In genomic region chr3:72847282-72847681, GRCh38 we compare ENCODE assay signal across 8 cellular contexts. TPM values are rescaled to one million over a fixed set of nuclear protein-coding genes. Genes with fewer than 3 reads are reported as not detected.
DNase-seq lines count a peak whose midpoint lies in the region; ATAC-seq and TF ChIP-seq lines count a peak whose summit lies in the region.

No MANE protein-coding gene starts in this region.

- peaks cover 17% of the 10 kb centered on the region for H3K4me1 Mint-ChIP-seq in progenitor cell of endocrine pancreas (ENCODE audit: low read depth)

- H3K4me3 Mint-ChIP-seq in progenitor cell of endocrine pancreas (ENCODE audit: low read depth), result peak overlapping the region; percentile 89

- CTCF ChIA-PET in PC-9 (lab: Charles Lee), result no interaction called here

- BruUV-seq in PC-9 (replicated peaks; lab: Mats Ljungman, UMichigan), result no TSS peak

- no peak for DNase-seq in GM06990 (ENCODE audit: extremely low read depth, insufficient read length)
- DNase-seq in PC-9, result no peak
- DNase-seq in epithelial cell of proximal tubule (ENCODE audit: low read depth), result no peak
- no peak for DNase-seq in progenitor cell of endocrine pancreas (ENCODE audit: low spot score, unreplicated experiment)
- DNase-seq in DMS53 (lab: John Stamatoyannopoulos, UW), result no peak

- no peaks in the 10 kb centered on the region for H3K36me3 Mint-ChIP-seq in progenitor cell of endocrine pancreas (ENCODE audit: insufficient read depth)

- H3K4me3 ChIP-seq in GM06990 (replicated peaks; ENCODE audit: low read depth, low read length) (peak overlapping the region; percentile 98), PC-9 (peak overlapping the region; percentile 81), epithelial cell of proximal tubule (ENCODE audit: low read depth, low read length) (peak overlapping the region; percentile 91)

- peaks cover 28% of the 10 kb centered on the region for H3K79me2 ChIP-seq in PC-9 (ENCODE audit: low read depth)

- TF ChIP-seq CTCF in GM06990 (IDR thresholded peaks at IDR 0.05; ENCODE audit: insufficient read depth, low read length, poor library complexity, severe bottlenecking) (no peak), PC-9 (conservative IDR thresholded peaks at IDR 0.05) (no peak), epithelial cell of proximal tubule (conservative IDR thresholded peaks at IDR 0.05; ENCODE audit: low read depth, low read length) (no peak), progenitor cell of endocrine pancreas (IDR thresholded peaks at IDR 0.05; ENCODE audit: unreplicated experiment) (no peak)

- no peaks in the 10 kb centered on the region for H3K9me3 Mint-ChIP-seq in progenitor cell of endocrine pancreas (ENCODE audit: low read depth)

- H3K27ac ChIP-seq in PC-9, result no peak overlapping the region

- H3K27me3 Mint-ChIP-seq in progenitor cell of endocrine pancreas, result peaks cover 19% of the 10 kb centered on the region

- no peaks in the 10 kb centered on the region for H3F3A ChIP-seq in PC-9 (ENCODE audit: insufficient read depth, low read depth)

- H2AFZ ChIP-seq in PC-9, result peak overlapping the region; percentile 95

- peak overlapping the region; percentile 50 for H3K27ac Mint-ChIP-seq in progenitor cell of endocrine pancreas

- H3K9me2 ChIP-seq in PC-9 (ENCODE audit: insufficient read depth), result no peaks in the 10 kb centered on the region

- peaks cover 6% of the 10 kb centered on the region; the same call in 1 of the 2 replicates for H4K20me1 ChIP-seq in PC-9 (ENCODE audit: insufficient read depth)

- ATAC-seq in HG03045 (IDR thresholded peaks at IDR 0.05; ENCODE audit: unreplicated experiment), result no peak
- ATAC-seq in GM21723 (IDR thresholded peaks at IDR 0.05; ENCODE audit: unreplicated experiment), result no peak
- ATAC-seq in HG03432 (IDR thresholded peaks at IDR 0.05; ENCODE audit: unreplicated experiment), result no peak

- H3K36me3 ChIP-seq in GM06990 (ENCODE audit: control insufficient read depth, insufficient read depth, low read length), result no peaks in the 10 kb centered on the region
- no peaks in the 10 kb centered on the region for H3K36me3 ChIP-seq in PC-9 (ENCODE audit: low read depth)

- intact Hi-C loops in PC-9 (cut with micrococcal nuclease; ENCODE audit: unreplicated experiment), result loop anchor here (5.0 kb wide), 1 partner anchor 40 kb away; the partner anchor contains the start of gene GXYLT2

- H3K9me3 ChIP-seq in PC-9 (ENCODE audit: insufficient read depth, low read depth), result no peaks in the 10 kb centered on the region

- POLR2A ChIA-PET in PC-9 (lab: Charles Lee; ENCODE audit: unreplicated experiment), result interaction anchor here (0.6 kb wide), 1 partner anchor 539 kb away, joined by 3 read pairs; no protein-coding TSS in a partner anchor

- H3K27me3 ChIP-seq in GM06990 (replicated peaks; ENCODE audit: control insufficient read depth, insufficient read depth, low read length) (no peaks in the 10 kb centered on the region), PC-9 (ENCODE audit: insufficient read depth, low read depth) (no peaks in the 10 kb centered on the region)

- peak overlapping the region; percentile 97 for H3K4me2 ChIP-seq in PC-9

- peaks cover 20% of the 10 kb centered on the region; the same call in 1 of the 2 replicates for H3K4me1 ChIP-seq in PC-9 (replicated peaks; ENCODE audit: insufficient read depth)

RNA-seq across cellular contexts. Expression of gene SHQ1, which starts 1.0 kb away (rescaled TPM):
- total RNA-seq in PC-9 (2021) (24.4 and 24.8 TPM in 2 replicates), epithelial cell of proximal tubule (15.2 and 17.3 TPM in 2 replicates), progenitor cell of endocrine pancreas (19.4 and 26.5 TPM in 2 replicates)

RNA-seq across cellular contexts. Expression of gene GXYLT2, which starts 40.6 kb away (rescaled TPM):
- 1.7 and 2.9 TPM in 2 replicates for total RNA-seq in PC-9 (2021)
- total RNA-seq in epithelial cell of proximal tubule, result 1.6 and 2.8 TPM in 2 replicates
- 6.0 and 7.4 TPM in 2 replicates for total RNA-seq in progenitor cell of endocrine pancreas
